In genomic region chr1:31788138-31788824, GRCh38 we compare ENCODE assay signal across 8 cellular contexts. TPM values are rescaled to one million over a fixed set of nuclear protein-coding genes. Genes with fewer than 3 reads are reported as not detected.
A peak's percentile ranks its signal among the peaks of the same experiment; 100 is the strongest.
DNase-seq lines count a peak whose midpoint lies in the region; ATAC-seq and FAIRE-seq lines count a peak whose summit lies in the region.

No MANE protein-coding gene starts in this region.

- peak overlapping the region; percentile 71 for H3K27ac ChIP-seq in CD4-positive, alpha-beta memory T cell (ENCODE audit: low read depth, low read length)

- H3K36me3 Mint-ChIP-seq in CD4-positive, alpha-beta memory T cell, result peaks cover 0 to 2% of the 10 kb centered on the region in 2 donors
- H3K36me3 Mint-ChIP-seq in naive B cell, result no peaks in the 10 kb centered on the region

- no peaks in the 10 kb centered on the region for H3K9me3 Mint-ChIP-seq in CD4-positive, alpha-beta memory T cell
- no peaks in the 10 kb centered on the region for H3K9me3 Mint-ChIP-seq in naive B cell

- H3K4me1 Mint-ChIP-seq in CD4-positive, alpha-beta memory T cell, result peaks cover 5 to 19% (median 10%) of the 10 kb centered on the region in 4 donors
- H3K4me1 Mint-ChIP-seq in naive B cell, result peaks cover 44 to 54% (median 53%) of the 10 kb centered on the region in 3 donors

- ATAC-seq in GM19467 (IDR thresholded peaks at IDR 0.05; ENCODE audit: unreplicated experiment), result peak; percentile 74
- ATAC-seq in naive B cell (ENCODE audit: low read depth in 2 of 2), result peak; percentile 54 to 59

- no peaks in the 10 kb centered on the region for H3K36me3 ChIP-seq in CD4-positive, alpha-beta memory T cell (ENCODE audit: insufficient read depth, low read length)

- no peaks in the 10 kb centered on the region for H3K27me3 Mint-ChIP-seq in CD4-positive, alpha-beta memory T cell
- H3K27me3 Mint-ChIP-seq in naive B cell, result peaks cover 4 to 14% (median 9%) of the 10 kb centered on the region in 3 donors

- peak overlapping the region; percentile 78 to 85 for H3K4me3 ChIP-seq in CD4-positive, alpha-beta memory T cell (ENCODE audit: low read length in 2 of 2)

- H3K4me1 ChIP-seq in CD4-positive, alpha-beta memory T cell (ENCODE audit: insufficient read depth, low read length), result peaks cover 9% of the 10 kb centered on the region

- H3K27ac Mint-ChIP-seq in CD4-positive, alpha-beta memory T cell, result peak overlapping the region; percentile 90 to 99 (median 97)
- H3K27ac Mint-ChIP-seq in naive B cell, result peak overlapping the region; percentile 93 to 99 (median 97)

- peak; percentile 86 to 88 (median 87) for DNase-seq in CD4-positive, alpha-beta memory T cell
- DNase-seq in HT1080 (ENCODE audit: low read depth), result peak; percentile 86
- DNase-seq in RCC 7860 (ENCODE audit: low spot score), result peak; percentile 55
- DNase-seq in activated T-helper 1 cell treated with Interleukin-2 at 50 U/mL for 16 hours (ENCODE audit: low read depth), result peak; percentile 78
- peak; percentile 89 for DNase-seq in fibroblast of gingiva (ENCODE audit: low read depth)
- peak; percentile 86 for DNase-seq in naive B cell
- DNase-seq in stimulated activated CD8-positive, alpha-beta memory T cell treated with anti-CD3 and anti-CD28 coated beads, Interleukin-7, amount 100 ng/mL, for 48 hours (ENCODE audit: extremely low read depth in 1 of 2, low read depth in 1 of 2), result peak; percentile 76 to 87

- POLR2A ChIA-PET in CD4-positive, alpha-beta memory T cell (lab: Charles Lee; ENCODE audit: partially characterized antibody), result interaction anchor here (0.7 to 2.5 kb wide), 15 partner anchors 24 to 463 kb away, joined by 3 to 32 read pairs (median 4); partner anchors contain the start of genes ADGRB2, KHDRBS1, LCK and PEF1

- intact Hi-C loops in CD4-positive, alpha-beta memory T cell (cut with micrococcal nuclease), result loop anchor here (1.0 to 5.0 kb wide), 2 partner anchors 23 to 241 kb away; no protein-coding TSS in a partner anchor

- FAIRE-seq in RCC 7860 (lab: Jason Lieb, UNC), result no peak

- CTCF ChIA-PET in CD4-positive, alpha-beta memory T cell (lab: Charles Lee; ENCODE audit: partially characterized antibody), result interaction anchor here (1.0 to 6.4 kb wide), 33 partner anchors 9 to 394 kb away, joined by 3 to 126 read pairs (median 7); partner anchors contain the start of genes ADGRB2, PEF1 and SPOCD1

- no peaks in the 10 kb centered on the region for H3K27me3 ChIP-seq in CD4-positive, alpha-beta memory T cell (ENCODE audit: insufficient read depth, low read length)

- peak overlapping the region; percentile 89 to 96 (median 94) for H3K4me3 Mint-ChIP-seq in CD4-positive, alpha-beta memory T cell
- peak overlapping the region; percentile 88 to 98 (median 95) for H3K4me3 Mint-ChIP-seq in naive B cell

- no peaks in the 10 kb centered on the region for H3K9me3 ChIP-seq in CD4-positive, alpha-beta memory T cell (ENCODE audit: control insufficient read depth in 1 of 2, low read length in 2 of 2)

RNA-seq across cellular contexts. Expression of gene ADGRB2, which starts 24.1 kb away (rescaled TPM):
- total RNA-seq in CD4-positive, alpha-beta memory T cell, result 1 to 10 TPM; 1.5 to 2.0 TPM
- polyA plus RNA-seq in CD4-positive, alpha-beta memory T cell, result under 1 TPM in 1 of 2 donors, not detected in 1; 0.55 TPM
- total RNA-seq in HT1080 (2014; rRNA removed; shearing (Covaris generic)), result 10.8 and 14.1 TPM in 2 replicates
- polyA plus RNA-seq in HT1080 (2015; cell fraction: cytosol; rRNA removed), result 7.1 and 8.4 TPM in 2 replicates
- polyA plus RNA-seq in HT1080 (2015; cell fraction: nucleus; rRNA removed), result 13.1 and 16.5 TPM in 2 replicates
- polyA plus RNA-seq in naive B cell (ENCODE audit: low read depth in 6 of 6), result not detected

RNA-seq across cellular contexts. Expression of gene SPOCD1, which starts 27.5 kb away (rescaled TPM):
- under 1 TPM; 0.61 to 0.94 TPM for total RNA-seq in CD4-positive, alpha-beta memory T cell
- not detected for polyA plus RNA-seq in CD4-positive, alpha-beta memory T cell
- total RNA-seq in HT1080 (2014; rRNA removed; shearing (Covaris generic)), result 16.4 and 25.2 TPM in 2 replicates
- polyA plus RNA-seq in HT1080 (2015; cell fraction: cytosol; rRNA removed), result 35.9 and 37.7 TPM in 2 replicates
- polyA plus RNA-seq in HT1080 (2015; cell fraction: nucleus; rRNA removed), result 149 and 184 TPM in 2 replicates
- under 1 TPM in 4 of 6 donors, not detected in 2; 0.23 to 0.38 (median 0.34) TPM for polyA plus RNA-seq in naive B cell (ENCODE audit: low read depth in 6 of 6)

Comparison
In these comparisons a context has a peak if more than half of its experiments do, and no peak if none do; other contexts are left out.
1. Peak in every context shown above with its lines: DNase-seq, ATAC-seq, H3K4me3 ChIP-seq and H3K27ac ChIP-seq.